ENCODE assay signal across 9 cellular contexts in the genomic region with DNA sequence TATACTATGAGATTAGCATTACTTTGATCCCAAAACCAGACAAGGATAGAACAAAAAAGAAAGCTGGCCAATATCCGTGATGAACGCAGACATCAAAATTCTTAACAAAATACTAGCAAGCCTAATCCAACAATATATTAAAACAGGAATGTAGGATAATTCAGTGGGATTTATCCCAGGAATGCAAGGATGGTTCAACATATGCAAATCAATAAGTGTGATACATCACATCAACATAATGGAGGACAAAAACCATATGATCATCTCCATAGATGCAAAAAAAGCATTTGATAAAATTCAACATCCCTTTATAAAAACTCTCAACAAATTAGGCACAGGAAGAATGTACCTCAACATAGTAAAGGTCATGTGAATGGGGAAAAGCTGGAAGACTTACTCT.
"Had no signal": no experiment of that assay in that cellular context is flagged by ENCODE, and none has a peak within 500 bp of the region (broad histone marks: within the 10 kb centered on the region; RNA-seq: fewer than 3 reads in every experiment).

No MANE protein-coding gene starts in this region.

- H3K4me2 ChIP-seq: KMS-11 had no signal

- H3K9ac ChIP-seq: KMS-11 had no signal

- DNase-seq: IMR-90, Karpas-422, KBM-7, KG1 had no signal

- ATAC-seq: HepG2 had no signal

- H3K27ac ChIP-seq: HL-60, KMS-11 had no signal

- H3K4me3 Mint-ChIP-seq: IgD-negative memory B cell had no signal

- FAIRE-seq: HepG2, HTR-8/SVneo had no signal

- H3K4me1 Mint-ChIP-seq: IgD-negative memory B cell had no signal

- H3K27ac Mint-ChIP-seq: IgD-negative memory B cell had no signal
